Comparison of ENCODE assay signal across 12 cellular contexts in genomic region chr17:56297142-56297541, GRCh38.
DNase-seq lines count a peak whose midpoint lies in the region; ATAC-seq, FAIRE-seq and TF ChIP-seq lines count a peak whose summit lies in the region.
"Had no signal": no experiment of that assay in that cellular context is flagged by ENCODE, and none has a peak within 500 bp of the region (broad histone marks: within the 10 kb centered on the region; RNA-seq: fewer than 3 reads in every experiment).

No MANE protein-coding gene starts in this region.

- peaks cover 48% of the 10 kb centered on the region for H3K4me1 ChIP-seq in thymus (ENCODE audit: control insufficient read depth, insufficient read depth, low read length)
- H3K4me1 ChIP-seq: BE2C, breast epithelium, parathyroid adenoma, SJCRH30 had no signal

- 2% methylated on average over 8 of the region's 8 CpGs for WGBS in thymus

- H3K4me1 Mint-ChIP-seq in activated naive CD4-positive, alpha-beta T cell treated with anti-CD3 and anti-CD28 coated beads for 36 hours (ENCODE audit: low read depth) = peaks cover 18% of the 10 kb centered on the region
- H3K4me1 Mint-ChIP-seq in Calu3 (ENCODE audit: low read depth, unreplicated experiment) = no peaks in the 10 kb centered on the region

- H3K9me3 ChIP-seq in thymus (ENCODE audit: control insufficient read depth) = peaks cover 2% of the 10 kb centered on the region
- H3K9me3 ChIP-seq: BE2C, SJCRH30 had no signal

- peak; percentile 66 for DNase-seq in activated naive CD4-positive, alpha-beta T cell treated with anti-CD3 and anti-CD28 coated beads for 36 hours
- no peak for DNase-seq in activated naive CD4-positive, alpha-beta T cell treated with Interleukin-2 at 50 U/mL for 16 hours
- DNase-seq in UCSD-AML1 (lab: John Stamatoyannopoulos, UW; ENCODE audit: unreplicated experiment) (peak; percentile 49), fibroblast of the aortic adventitia (ENCODE audit: low read depth) (peak; percentile 41), left cardiac atrium (no peak), HTR-8/SVneo (ENCODE audit: insufficient read length, low spot score) (no peak), Calu3 (no peak)
- DNase-seq: BE2C had no signal

- H3K27ac ChIP-seq in thymus (ENCODE audit: low read depth) = peak overlapping the region; percentile 87
- H3K27ac ChIP-seq: breast epithelium, parathyroid adenoma, SJCRH30 had no signal

- no peak for ATAC-seq in left cardiac atrium

- H3K4me3 ChIP-seq in fibroblast of the aortic adventitia (ENCODE audit: low read depth, low read length) = no peak overlapping the region
- no peak overlapping the region for H3K4me3 ChIP-seq in thymus (ENCODE audit: low read length)
- H3K4me3 ChIP-seq: breast epithelium, SJCRH30 had no signal

- TF ChIP-seq CTCF in fibroblast of the aortic adventitia (IDR thresholded peaks at IDR 0.05; ENCODE audit: insufficient read depth, low read length) (no peak), Calu3 (IDR thresholded peaks at IDR 0.05; ENCODE audit: unreplicated experiment) (no peak)

- peak overlapping the region; percentile 1 for H3K4me3 Mint-ChIP-seq in activated naive CD4-positive, alpha-beta T cell treated with anti-CD3 and anti-CD28 coated beads for 36 hours
- H3K4me3 Mint-ChIP-seq in Calu3 (ENCODE audit: low read depth, unreplicated experiment) = no peak overlapping the region

- H3K27me3 ChIP-seq in thymus (ENCODE audit: control insufficient read depth, insufficient read depth) = no peaks in the 10 kb centered on the region
- H3K27me3 ChIP-seq: breast epithelium, SJCRH30 had no signal

- no peaks in the 10 kb centered on the region for H3K9me3 Mint-ChIP-seq in activated naive CD4-positive, alpha-beta T cell treated with anti-CD3 and anti-CD28 coated beads for 36 hours
- no peaks in the 10 kb centered on the region for H3K9me3 Mint-ChIP-seq in Calu3 (ENCODE audit: low read depth, unreplicated experiment)

- CTCF ChIA-PET in activated naive CD4-positive, alpha-beta T cell treated with anti-CD3 and anti-CD28 coated beads for 36 hours (lab: Charles Lee) = interaction anchor here (0.8 kb wide), 1 partner anchor 34 kb away, joined by 3 read pairs; no protein-coding TSS in a partner anchor
- CTCF ChIA-PET in Calu3 (lab: Charles Lee) = no interaction called here

- BruUV-seq in Calu3 (replicated peaks; lab: Mats Ljungman, UMichigan) = no TSS peak

- no peak for FAIRE-seq in HTR-8/SVneo (lab: Jason Lieb, UNC)

- H3K36me3 ChIP-seq in thymus (ENCODE audit: control insufficient read depth, insufficient read depth) = no peaks in the 10 kb centered on the region
- H3K36me3 ChIP-seq: BE2C, breast epithelium, SJCRH30 had no signal

- H3K27me3 Mint-ChIP-seq in activated naive CD4-positive, alpha-beta T cell treated with anti-CD3 and anti-CD28 coated beads for 36 hours (ENCODE audit: low read depth) = no peaks in the 10 kb centered on the region
- H3K27me3 Mint-ChIP-seq in Calu3 (ENCODE audit: unreplicated experiment) = peaks cover 45% of the 10 kb centered on the region

- no peaks in the 10 kb centered on the region for H3K36me3 Mint-ChIP-seq in activated naive CD4-positive, alpha-beta T cell treated with anti-CD3 and anti-CD28 coated beads for 36 hours (ENCODE audit: low read depth)
- no peaks in the 10 kb centered on the region for H3K36me3 Mint-ChIP-seq in Calu3 (ENCODE audit: insufficient read depth, unreplicated experiment)

- no peak overlapping the region for H3K27ac Mint-ChIP-seq in activated naive CD4-positive, alpha-beta T cell treated with anti-CD3 and anti-CD28 coated beads for 36 hours
- no peak overlapping the region for H3K27ac Mint-ChIP-seq in Calu3 (ENCODE audit: unreplicated experiment)

- intact Hi-C loops in activated naive CD4-positive, alpha-beta T cell treated with anti-CD3 and anti-CD28 coated beads for 36 hours (cut with micrococcal nuclease) = no loop called here
- intact Hi-C loops in left cardiac atrium (cut with DNase I) (no loop called here), Calu3 (cut with micrococcal nuclease; ENCODE audit: unreplicated experiment) (no loop called here)

Comparison
In these comparisons a context has a peak if more than half of its experiments do, and no peak if none do; other contexts are left out.
1. DNase-seq: peak in activated naive CD4-positive, alpha-beta T cell treated with anti-CD3 and anti-CD28 coated beads for 36 hours (single experiment), UCSD-AML1 (single experiment) and fibroblast of the aortic adventitia (single experiment); none in activated naive CD4-positive, alpha-beta T cell treated with Interleukin-2 at 50 U/mL for 16 hours (single experiment), left cardiac atrium (single experiment), HTR-8/SVneo (single experiment) and Calu3 (single experiment).